In the genomic region with DNA sequence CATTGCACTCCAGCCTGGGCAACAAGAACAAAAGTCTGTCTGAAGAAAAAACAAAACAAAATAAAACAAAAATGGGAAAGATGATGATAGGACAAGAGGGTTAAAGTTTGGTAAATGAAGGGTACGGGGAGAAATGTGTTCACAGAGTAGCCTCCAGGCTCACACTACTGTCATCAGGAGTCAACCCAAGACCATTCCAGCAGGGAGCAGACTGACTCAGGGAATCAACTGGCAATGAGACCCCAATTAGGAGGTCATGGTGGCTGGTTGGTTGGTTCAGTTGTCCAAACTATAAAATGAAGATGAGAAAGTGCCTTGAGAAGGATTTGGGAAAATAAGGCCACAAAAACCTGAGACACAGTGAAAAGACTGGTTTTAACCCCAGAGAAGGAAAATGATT, we compare ENCODE assay signal across 19 cellular contexts. TPM values are rescaled to one million over a fixed set of nuclear protein-coding genes. Genes with fewer than 3 reads are reported as not detected.
DNase-seq lines count a peak whose midpoint lies in the region; ATAC-seq and TF ChIP-seq lines count a peak whose summit lies in the region.
"Had no signal": no experiment of that assay in that cellular context is flagged by ENCODE, and none has a peak within 500 bp of the region (broad histone marks: within the 10 kb centered on the region; RNA-seq: fewer than 3 reads in every experiment).

No MANE protein-coding gene starts in this region.

- in situ Hi-C loops in Panc1 (cut with HindIII; ENCODE audit: low pct_unique_long_range_greater_than_20kb, low sequenced_read_pairs), result no loop called here

- WGBS in heart right ventricle, 2 donors, result 86 to 91% methylated on average over 1 of the region's 1 CpG

- DNase-seq in heart right ventricle, result no peak
- DNase-seq in Right ventricle myocardium inferior (ENCODE audit: missing footprints), result no peak
- DNase-seq in Panc1 (ENCODE audit: low read depth, low spot score), result no peak
- DNase-seq in iPS-NIHi7 (ENCODE audit: extremely low spot score), result peak; percentile 39
- DNase-seq in NCI-H128 (lab: John Stamatoyannopoulos, UW; ENCODE audit: unreplicated experiment), result no peak
- DNase-seq: activated CD4-positive, alpha-beta T cell treated with anti-CD3 and anti-CD28 coated beads, Interleukin-2, amount 10 ng/mL, durations not matched to agents 24 days and 14 days; activated T-cell treated with anti-CD3 and anti-CD28 coated beads, Interleukin-2, amount 50 U/mL, for 48 hours; lower lobe of right lung; naive B cell; NCI-H1417 treated with DMSO at 0.1 percent for 48 hours; NCI-H2171 treated with DMSO at 0.1 percent for 48 hours; NCI-H774; small intestine; stimulated activated CD4-positive, alpha-beta T cell treated with anti-CD3 and anti-CD28 coated beads, Interleukin-4, amount 100 ng/mL, for 24 hours had no signal

- H3K27me3 ChIP-seq in heart right ventricle (no peaks in the 10 kb centered on the region), Panc1 (ENCODE audit: control insufficient read depth, insufficient read depth, low read length) (no peaks in the 10 kb centered on the region; the same call in 1 of the 2 replicates)
- H3K27me3 ChIP-seq: BLaER1, breast epithelium had no signal

- no TSS peak for BruUV-seq in Panc1 (replicated peaks; lab: Mats Ljungman, UMichigan)

- H3K27ac ChIP-seq in heart right ventricle, result no peak overlapping the region
- H3K27ac ChIP-seq in Panc1 (ENCODE audit: low read length), result no peak overlapping the region
- H3K27ac ChIP-seq: BLaER1, breast epithelium, lower lobe of right lung had no signal

- H3K4me3 ChIP-seq in heart right ventricle, result no peak overlapping the region
- H3K4me3 ChIP-seq in Panc1 (ENCODE audit: low read depth in 2 of 2, low read length in 2 of 2), result no peak overlapping the region
- H3K4me3 ChIP-seq: BLaER1, breast epithelium, lower lobe of right lung had no signal

- peaks cover 0 to 22% (median 8%) of the 10 kb centered on the region in 11 donors for H3K9me3 ChIP-seq in heart right ventricle
- no peaks in the 10 kb centered on the region for H3K9me3 ChIP-seq in Panc1 (ENCODE audit: control insufficient read depth, insufficient read depth, low read depth, low read length)
- H3K9me3 ChIP-seq: lower lobe of right lung had no signal

- intact Hi-C loops in heart right ventricle (cut with DNase I) (loop anchor here in 8 of 10 donors (2.0 to 10.0 kb wide), 5 partner anchors 134 to 264 kb away; a partner anchor contains a TSS), Right ventricle myocardium inferior (cut with DNase I) (loop anchor here (1.0 to 10.0 kb wide), 2 partner anchors 131 to 264 kb away; a partner anchor contains a TSS), Panc1 (cut with micrococcal nuclease; ENCODE audit: unreplicated experiment) (loop anchor here (5.0 kb wide), 1 partner anchor 264 kb away; no protein-coding TSS in a partner anchor)

- CTCF ChIA-PET in Panc1 (lab: Charles Lee), result interaction anchor here (0.7 to 1.9 kb wide), 2 partner anchors 263 to 315 kb away, joined by 3 to 6 read pairs; no protein-coding TSS in a partner anchor

- H3K4me1 ChIP-seq in heart right ventricle (peaks cover 0 to 10% (median 0%) of the 10 kb centered on the region in 9 donors), Panc1 (ENCODE audit: control insufficient read depth, insufficient read depth, low read length) (no peaks in the 10 kb centered on the region)
- H3K4me1 ChIP-seq: breast epithelium, lower lobe of right lung had no signal

- peak in 5 of 8 donors; percentile 49 to 70 (median 63) for ATAC-seq in heart right ventricle
- ATAC-seq in Right ventricle myocardium inferior, result no peak
- no peak for ATAC-seq in Panc1
- no peak for ATAC-seq in GM21737 (IDR thresholded peaks at IDR 0.05; ENCODE audit: unreplicated experiment)
- ATAC-seq in GM21423 (IDR thresholded peaks at IDR 0.05; ENCODE audit: unreplicated experiment), result no peak
- ATAC-seq: lower lobe of right lung had no signal

- POLR2A ChIA-PET in Panc1 (lab: Charles Lee), result no interaction called here

- H3K36me3 ChIP-seq in heart right ventricle (peaks cover 0 to 52% (median 0%) of the 10 kb centered on the region in 9 donors), Panc1 (ENCODE audit: control insufficient read depth, insufficient read depth, low read length) (no peaks in the 10 kb centered on the region)
- H3K36me3 ChIP-seq: breast epithelium had no signal

- TF ChIP-seq CTCF in heart right ventricle (IDR thresholded peaks at IDR 0.05) (peak in 4 of 9 donors; percentile 9 to 35 (median 30)), Panc1 (IDR thresholded peaks at IDR 0.05) (peak; percentile 16)

RNA-seq across cellular contexts. Expression of a gene that starts 51.8 kb away (rescaled TPM):
- total RNA-seq in heart right ventricle (1 to 10 TPM in 4 of 10 donors, under 1 TPM in 6; 0.47 to 5.1 (median 0.93) TPM), Right ventricle myocardium inferior (0.97 TPM), Panc1 (2021; ENCODE audit: unreplicated experiment) (0.03 TPM)
- under 1 TPM; 0.65 to 0.80 TPM for polyA plus RNA-seq in heart right ventricle
- polyA plus RNA-seq in Panc1 (2012; ENCODE audit: insufficient read length), result 0.08 TPM
- total RNA-seq: HT1080 had no signal

Comparison
In these comparisons a context has a peak if more than half of its experiments do, and no peak if none do; other contexts are left out.
1. ATAC-seq: peak in heart right ventricle (5 of 8); none in Right ventricle myocardium inferior (single experiment), Panc1 (single experiment), GM21737 (single experiment) and GM21423 (single experiment).